8 cellular contexts compared by ENCODE assay signal in the genomic region with DNA sequence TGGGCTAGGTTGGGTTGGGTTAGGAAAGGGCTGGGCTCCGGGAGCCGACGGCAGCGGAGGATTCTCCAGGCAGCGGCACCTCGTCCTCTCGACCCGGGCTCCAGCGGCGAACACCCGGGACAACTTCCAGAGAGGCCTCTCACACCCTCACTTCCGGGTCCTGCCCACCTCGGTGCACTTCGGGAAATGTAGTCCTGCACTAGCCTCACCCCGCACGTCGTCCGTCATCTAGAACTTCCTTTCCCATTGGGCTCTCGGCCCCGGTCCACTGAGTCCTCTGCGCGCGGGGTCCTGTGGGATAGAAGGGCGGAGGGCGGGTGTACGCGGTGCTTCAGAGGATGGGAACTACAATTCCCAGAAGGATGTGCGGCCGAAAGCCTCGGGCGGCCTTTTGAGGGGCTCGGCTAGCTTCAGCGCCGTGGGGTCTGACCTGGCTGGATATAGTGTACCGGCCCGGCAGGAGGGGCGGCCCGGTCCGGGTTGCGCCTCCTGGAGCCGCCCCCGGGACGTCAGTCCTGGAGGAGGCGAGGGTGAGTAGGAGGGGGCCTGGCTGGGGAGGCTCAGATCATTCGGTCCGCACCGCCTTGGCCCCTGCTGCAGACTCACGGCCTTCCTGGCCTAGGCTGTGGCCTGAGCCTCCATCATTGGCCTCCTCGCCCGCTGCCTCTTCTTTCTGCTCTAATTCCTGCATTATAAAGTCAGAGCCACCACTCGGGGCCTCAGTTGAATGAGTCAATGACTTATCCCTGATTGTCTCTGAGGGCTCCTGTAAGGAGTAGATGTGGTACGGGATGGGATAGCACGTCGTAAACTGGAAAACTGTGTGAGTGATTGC. TPM values are rescaled to one million over a fixed set of nuclear protein-coding genes. Genes with fewer than 3 reads are reported as not detected.
DNase-seq lines count a peak whose midpoint lies in the region; ATAC-seq and TF ChIP-seq lines count a peak whose summit lies in the region.

TSS of gene ERP44 (minus strand) at position 114 of the 835 bp plus-strand sequence. CDS start 160 bp downstream, outside the sequence.
A gene with protein sequence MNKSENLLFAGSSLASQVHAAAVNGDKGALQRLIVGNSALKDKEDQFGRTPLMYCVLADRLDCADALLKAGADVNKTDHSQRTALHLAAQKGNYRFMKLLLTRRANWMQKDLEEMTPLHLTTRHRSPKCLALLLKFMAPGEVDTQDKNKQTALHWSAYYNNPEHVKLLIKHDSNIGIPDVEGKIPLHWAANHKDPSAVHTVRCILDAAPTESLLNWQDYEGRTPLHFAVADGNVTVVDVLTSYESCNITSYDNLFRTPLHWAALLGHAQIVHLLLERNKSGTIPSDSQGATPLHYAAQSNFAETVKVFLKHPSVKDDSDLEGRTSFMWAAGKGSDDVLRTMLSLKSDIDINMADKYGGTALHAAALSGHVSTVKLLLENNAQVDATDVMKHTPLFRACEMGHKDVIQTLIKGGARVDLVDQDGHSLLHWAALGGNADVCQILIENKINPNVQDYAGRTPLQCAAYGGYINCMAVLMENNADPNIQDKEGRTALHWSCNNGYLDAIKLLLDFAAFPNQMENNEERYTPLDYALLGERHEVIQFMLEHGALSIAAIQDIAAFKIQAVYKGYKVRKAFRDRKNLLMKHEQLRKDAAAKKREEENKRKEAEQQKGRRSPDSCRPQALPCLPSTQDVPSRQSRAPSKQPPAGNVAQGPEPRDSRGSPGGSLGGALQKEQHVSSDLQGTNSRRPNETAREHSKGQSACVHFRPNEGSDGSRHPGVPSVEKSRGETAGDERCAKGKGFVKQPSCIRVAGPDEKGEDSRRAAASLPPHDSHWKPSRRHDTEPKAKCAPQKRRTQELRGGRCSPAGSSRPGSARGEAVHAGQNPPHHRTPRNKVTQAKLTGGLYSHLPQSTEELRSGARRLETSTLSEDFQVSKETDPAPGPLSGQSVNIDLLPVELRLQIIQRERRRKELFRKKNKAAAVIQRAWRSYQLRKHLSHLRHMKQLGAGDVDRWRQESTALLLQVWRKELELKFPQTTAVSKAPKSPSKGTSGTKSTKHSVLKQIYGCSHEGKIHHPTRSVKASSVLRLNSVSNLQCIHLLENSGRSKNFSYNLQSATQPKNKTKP (plus strand): TSS at position 357 of the 835 bp plus-strand sequence. CDS start 5,279 bp downstream, outside the sequence.

- no peak for TF ChIP-seq RAD21 in SK-N-SH (IDR thresholded peaks at IDR 0.05; ENCODE audit: low read length)

- no peaks in the 10 kb centered on the region for H3K27me3 ChIP-seq in SK-N-SH (ENCODE audit: insufficient read depth)

- H3K9me3 ChIP-seq in SK-N-SH, result no peaks in the 10 kb centered on the region

- DNase-seq in GM04504 (ENCODE audit: low read depth), result peak; percentile 99
- peak; percentile 99 for DNase-seq in NCI-H1048 (lab: John Stamatoyannopoulos, UW)
- peak; percentile 94 for DNase-seq in SK-N-SH
- peak; percentile 97 for DNase-seq in activated naive CD4-positive, alpha-beta T cell treated with anti-CD3 and anti-CD28 coated beads, Interleukin-2, amount 50 U/mL, for 16 hours
- peak; percentile 96 for DNase-seq in germinal center (ENCODE audit: low spot score)
- DNase-seq in non-pigmented ciliary epithelial cell (ENCODE audit: low read depth), result peak; percentile 97
- peak; percentile 100 for DNase-seq in superior temporal gyrus (ENCODE audit: extremely low spot score)

- H4K20me1 ChIP-seq in SK-N-SH (ENCODE audit: insufficient read depth), result peaks cover 31% of the 10 kb centered on the region

- peaks cover 12 to 22% of the 10 kb centered on the region in 2 experiments; a peak in 3 of 4 replicates for H3K4me1 ChIP-seq in SK-N-SH (ENCODE audit: control insufficient read depth in 1 of 2, insufficient read depth in 2 of 2, low read depth in 1 of 2, low read length in 1 of 2)

- peak within 1 kb of the TSS; percentile 97 for H2AFZ ChIP-seq in SK-N-SH (ENCODE audit: low read depth)

- peak within 1 kb of the TSS; percentile 87 for H3K4me2 ChIP-seq in SK-N-SH

- H3K9me2 ChIP-seq in SK-N-SH, result no peaks in the 10 kb centered on the region

- H3F3A ChIP-seq in SK-N-SH (replicated peaks; ENCODE audit: insufficient read depth), result peaks cover 11% of the 10 kb centered on the region

- TF ChIP-seq CTCF in SK-N-SH (IDR thresholded peaks at IDR 0.05), result no peak

- POLR2A ChIA-PET in SK-N-SH (lab: Yijun Ruan, JAX), result no interaction called here

- TF ChIP-seq EP300 in SK-N-SH (IDR thresholded peaks at IDR 0.05; ENCODE audit: borderline replicate concordance in 1 of 2, low read depth in 1 of 2, low read length in 1 of 2), result no peak

- H3K9ac ChIP-seq in SK-N-SH, result peak within 1 kb of the TSS; percentile 86

- H3K79me2 ChIP-seq in SK-N-SH (ENCODE audit: insufficient read depth), result peaks cover 72% of the 10 kb centered on the region

- 2% methylated on average over 24 of the region's 54 CpGs for WGBS in SK-N-SH (ENCODE audit: low lambda C conversion rate)

- peak; percentile 96 for ATAC-seq in HG02571 (IDR thresholded peaks at IDR 0.05; ENCODE audit: unreplicated experiment)

- CTCF ChIA-PET in SK-N-SH (lab: Yijun Ruan, JAX), result interaction anchor here (1.1 kb wide), 1 partner anchor 915 kb away, joined by 4 read pairs; no protein-coding TSS in a partner anchor

- H3K36me3 ChIP-seq in SK-N-SH (replicated peaks in 1 of 2; ENCODE audit: control insufficient read depth in 1 of 2, insufficient read depth in 2 of 2, low read length in 1 of 2), result peaks cover 4 to 11% of the 10 kb centered on the region in 2 experiments

- peak within 1 kb of the TSS; percentile 85 to 91 for H3K27ac ChIP-seq in SK-N-SH (ENCODE audit: low read depth in 2 of 2, low read length in 1 of 2)

- H3K4me3 ChIP-seq in SK-N-SH (ENCODE audit: low read depth in 2 of 2, low read length in 1 of 2), result peak within 1 kb of the TSS; percentile 90 to 100

TF ChIP-seq in SK-N-SH, 30 proteins besides CTCF, POLR2A, EP300 and RAD21:
- TF ChIP-seq FOXJ3 (CRISPR knock-in tag; IDR thresholded peaks at IDR 0.05), result peak; percentile 54; the same call in 1 of the 2 replicates
- peak; percentile 73; the same call in 1 of the 2 replicates for TF ChIP-seq YY1 (IDR thresholded peaks at IDR 0.05; ENCODE audit: low read depth)
- no peak for TF ChIP-seq FOXM1 (IDR thresholded peaks at IDR 0.05; ENCODE audit: low read depth)
- TF ChIP-seq, protein P1, sequence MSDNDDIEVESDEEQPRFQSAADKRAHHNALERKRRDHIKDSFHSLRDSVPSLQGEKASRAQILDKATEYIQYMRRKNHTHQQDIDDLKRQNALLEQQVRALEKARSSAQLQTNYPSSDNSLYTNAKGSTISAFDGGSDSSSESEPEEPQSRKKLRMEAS (IDR thresholded peaks at IDR 0.05; ENCODE audit: low read depth), result peak; percentile 57
- TF ChIP-seq MXI1 (IDR thresholded peaks at IDR 0.05; ENCODE audit: low read depth, low read length), result peak; percentile 59
- TF ChIP-seq POLR2AphosphoS5 (IDR thresholded peaks at IDR 0.05; ENCODE audit: low read depth, low read length), result peak; percentile 88
- TF ChIP-seq SIN3A (IDR thresholded peaks at IDR 0.05; ENCODE audit: borderline replicate concordance, low read depth, low read length), result no peak; the same call in 1 of the 2 replicates
- no peak for TF ChIP-seq RFX5 (IDR thresholded peaks at IDR 0.05; ENCODE audit: low read length)
- TF ChIP-seq JUND (IDR thresholded peaks at IDR 0.05), result no peak
- peak; percentile 92 for TF ChIP-seq CHD2 (IDR thresholded peaks at IDR 0.05; ENCODE audit: low read length, partially characterized antibody)
- peak; percentile 98 for TF ChIP-seq ELF1 (IDR thresholded peaks at IDR 0.05)
- peak; percentile 88 for TF ChIP-seq GABPA (IDR thresholded peaks at IDR 0.05; ENCODE audit: low read depth)
- peak; percentile 54; the same call in 1 of the 2 replicates for TF ChIP-seq TAF1 (IDR thresholded peaks at IDR 0.05; ENCODE audit: borderline replicate concordance, low read depth, low read length)

RNA-seq across cellular contexts. Expression of gene ERP44, which starts in this region (rescaled TPM):
- 9.4 and 10.0 TPM in 2 replicates for polyA plus RNA-seq in SK-N-SH (2012; rRNA removed)
- polyA plus RNA-seq in SK-N-SH (2012; cell fraction: cytosol; rRNA removed), result 13.6 and 16.6 TPM in 2 replicates
- polyA plus RNA-seq in SK-N-SH (2012; cell fraction: nucleus; rRNA removed), result 3.5 and 10.2 TPM in 2 replicates

RNA-seq across cellular contexts. Expression of the second gene that starts in this region (rescaled TPM):
- polyA plus RNA-seq in SK-N-SH (2012; rRNA removed), result 8.1 and 11.4 TPM in 2 replicates
- polyA plus RNA-seq in SK-N-SH (2012; cell fraction: cytosol; rRNA removed), result 6.8 and 8.9 TPM in 2 replicates
- 13.4 and 24.4 TPM in 2 replicates for polyA plus RNA-seq in SK-N-SH (2012; cell fraction: nucleus; rRNA removed)

Comparison
In these comparisons a context has a peak if more than half of its experiments do, and no peak if none do; other contexts are left out.
1. Peak in every context shown above with its lines: DNase-seq, ATAC-seq, H3K4me3 ChIP-seq and H3K27ac ChIP-seq.